12 cellular contexts compared by ENCODE assay signal in genomic region chr4:48093949-48094550, GRCh38. TPM values are rescaled to one million over a fixed set of nuclear protein-coding genes. Genes with fewer than 3 reads are reported as not detected.
A peak's percentile ranks its signal among the peaks of the same experiment; 100 is the strongest.
DNase-seq lines count a peak whose midpoint lies in the region; ATAC-seq lines count a peak whose summit lies in the region.
"Had no signal": no experiment of that assay in that cellular context is flagged by ENCODE, and none has a peak within 500 bp of the region (broad histone marks: within the 10 kb centered on the region; RNA-seq: fewer than 3 reads in every experiment).

No MANE protein-coding gene starts in this region.

- H2AFZ ChIP-seq in mesenchymal stem cell (ENCODE audit: low read depth, low read length), result no peak overlapping the region
- H2AFZ ChIP-seq: parathyroid adenoma had no signal

- 16% methylated on average over 2 of the region's 3 CpGs for WGBS in mesenchymal stem cell

- no peak overlapping the region for H4K8ac ChIP-seq in mesenchymal stem cell (ENCODE audit: low read length)

- H3K14ac ChIP-seq in mesenchymal stem cell (ENCODE audit: low read length in 2 of 2), result no peak overlapping the region

- ATAC-seq in GM21515 (IDR thresholded peaks at IDR 0.05; ENCODE audit: unreplicated experiment) (no peak), HG02588 (IDR thresholded peaks at IDR 0.05; ENCODE audit: unreplicated experiment) (no peak)

- no peak overlapping the region for H2AK5ac ChIP-seq in mesenchymal stem cell (ENCODE audit: low read length, severe bottlenecking)

- H2BK5ac ChIP-seq in mesenchymal stem cell (ENCODE audit: low read depth, low read length, poor library complexity, severe bottlenecking), result no peak overlapping the region

- no peak overlapping the region for H3K9ac ChIP-seq in mesenchymal stem cell (ENCODE audit: low read length)
- H3K9ac ChIP-seq: parathyroid adenoma had no signal

- peak overlapping the region; percentile 59 for H3K27ac Mint-ChIP-seq in activated naive CD8-positive, alpha-beta T cell treated with anti-CD3 and anti-CD28 coated beads for 36 hours

- DNase-seq in stimulated activated naive CD4-positive, alpha-beta T cell treated with Interleukin-2 at 50 U/mL for 16 hours (lab: John Stamatoyannopoulos, UW), result peak; percentile 34
- no peak for DNase-seq in stimulated activated naive CD4-positive, alpha-beta T cell (lab: John Stamatoyannopoulos, UW)
- peak; percentile 28 for DNase-seq in activated naive CD8-positive, alpha-beta T cell treated with anti-CD3 and anti-CD28 coated beads for 36 hours
- peak; percentile 38 for DNase-seq in mesenchymal stem cell
- DNase-seq in AML-193 (lab: John Stamatoyannopoulos, UW), result no peak
- DNase-seq in Kasumi-1 (lab: John Stamatoyannopoulos, UW), result no peak
- DNase-seq: activated CD4-positive, alpha-beta T cell treated with anti-CD3 and anti-CD28 coated beads, Interleukin-2, amount 50 U/mL, for 4 hours; CD4-positive, alpha-beta memory T cell; NCI-H526 treated with DMSO at 0.1 percent for 48 hours had no signal

- no peak overlapping the region for H3K18ac ChIP-seq in mesenchymal stem cell (ENCODE audit: low read depth in 1 of 2, low read length in 2 of 2)

- peaks cover 23% of the 10 kb centered on the region for H3K4me1 Mint-ChIP-seq in activated naive CD8-positive, alpha-beta T cell treated with anti-CD3 and anti-CD28 coated beads for 36 hours

- H2BK12ac ChIP-seq in mesenchymal stem cell (ENCODE audit: low read length in 2 of 2), result no peak overlapping the region

- no peaks in the 10 kb centered on the region for H3K9me3 Mint-ChIP-seq in activated naive CD8-positive, alpha-beta T cell treated with anti-CD3 and anti-CD28 coated beads for 36 hours
- H3K9me3 Mint-ChIP-seq: CD4-positive, alpha-beta memory T cell had no signal

- no peak overlapping the region for H3K27ac ChIP-seq in mesenchymal stem cell (ENCODE audit: low read length, poor library complexity, severe bottlenecking)
- H3K27ac ChIP-seq: parathyroid adenoma had no signal

- H3K9me3 ChIP-seq in mesenchymal stem cell (ENCODE audit: control insufficient read depth, low read length), result no peaks in the 10 kb centered on the region

- H3K36me3 ChIP-seq in mesenchymal stem cell (ENCODE audit: control insufficient read depth in 1 of 2, insufficient read depth in 2 of 2, low read depth in 1 of 2, low read length in 2 of 2), result no peaks in the 10 kb centered on the region

- no peak overlapping the region for H4K91ac ChIP-seq in mesenchymal stem cell (ENCODE audit: low read length)

- peaks cover 0 to 2% of the 10 kb centered on the region in 2 experiments for H3K27me3 ChIP-seq in mesenchymal stem cell (ENCODE audit: control insufficient read depth in 1 of 2, insufficient read depth in 1 of 2, low read length in 2 of 2)

- H3K27me3 Mint-ChIP-seq in activated naive CD8-positive, alpha-beta T cell treated with anti-CD3 and anti-CD28 coated beads for 36 hours, result no peaks in the 10 kb centered on the region
- H3K27me3 Mint-ChIP-seq: CD4-positive, alpha-beta memory T cell had no signal

- no peak overlapping the region for H3K23ac ChIP-seq in mesenchymal stem cell (ENCODE audit: low read length in 2 of 2)

- no peak overlapping the region for H2BK120ac ChIP-seq in mesenchymal stem cell (ENCODE audit: low read depth, low read length)

- peaks cover 14% of the 10 kb centered on the region for H3K36me3 Mint-ChIP-seq in activated naive CD8-positive, alpha-beta T cell treated with anti-CD3 and anti-CD28 coated beads for 36 hours

- H3K4me1 ChIP-seq in mesenchymal stem cell (ENCODE audit: control insufficient read depth, insufficient read depth, low read depth, low read length), result peaks cover 2% of the 10 kb centered on the region
- H3K4me1 ChIP-seq: parathyroid adenoma had no signal

- H3K4me3 ChIP-seq in mesenchymal stem cell (ENCODE audit: insufficient read depth in 1 of 2, low read depth in 1 of 2, low read length in 2 of 2), result no peak overlapping the region

- H3K79me1 ChIP-seq in mesenchymal stem cell (replicated peaks; ENCODE audit: low read length, poor library complexity, severe bottlenecking), result no peaks in the 10 kb centered on the region

- no peak overlapping the region for H2BK15ac ChIP-seq in mesenchymal stem cell (ENCODE audit: low read depth, poor library complexity, severe bottlenecking)

- H3K4me3 Mint-ChIP-seq in activated naive CD8-positive, alpha-beta T cell treated with anti-CD3 and anti-CD28 coated beads for 36 hours, result no peak overlapping the region
- H3K4me3 Mint-ChIP-seq: CD4-positive, alpha-beta memory T cell had no signal

- H3K4ac ChIP-seq in mesenchymal stem cell (ENCODE audit: low read depth in 1 of 2, low read length in 2 of 2), result no peak overlapping the region

- H3K4me2 ChIP-seq in mesenchymal stem cell (ENCODE audit: low read length, poor library complexity, severe bottlenecking), result no peak overlapping the region

RNA-seq across cellular contexts. Expression of gene TXK, which starts 40.0 kb away (rescaled TPM):
- total RNA-seq in activated naive CD8-positive, alpha-beta T cell treated with anti-CD3 and anti-CD28 coated beads for 36 hours, result 10 to 100 TPM; 13.3 to 14.2 TPM
- 0.88 TPM for polyA plus RNA-seq in mesenchymal stem cell (2013, experiment 1 of 2)
- 1.1 TPM for polyA plus RNA-seq in mesenchymal stem cell (2013, experiment 2 of 2)

Comparison
In these comparisons a context has a peak if more than half of its experiments do, and no peak if none do; other contexts are left out.
1. DNase-seq: peak in stimulated activated naive CD4-positive, alpha-beta T cell treated with Interleukin-2 at 50 U/mL for 16 hours (single experiment), activated naive CD8-positive, alpha-beta T cell treated with anti-CD3 and anti-CD28 coated beads for 36 hours (single experiment) and mesenchymal stem cell (single experiment); none in stimulated activated naive CD4-positive, alpha-beta T cell (0 of 6), AML-193 (0 of 2) and Kasumi-1 (0 of 2).